ENCODE assay signal across 13 cellular contexts in genomic region chr7:155509725-155510551, GRCh38. TPM values are rescaled to one million over a fixed set of nuclear protein-coding genes. Genes with fewer than 3 reads are reported as not detected.
A peak's percentile ranks its signal among the peaks of the same experiment; 100 is the strongest.
DNase-seq lines count a peak whose midpoint lies in the region; ATAC-seq, FAIRE-seq and TF ChIP-seq lines count a peak whose summit lies in the region.
"Had no signal": no experiment of that assay in that cellular context is flagged by ENCODE, and none has a peak within 500 bp of the region (broad histone marks: within the 10 kb centered on the region; RNA-seq: fewer than 3 reads in every experiment).

No MANE protein-coding gene starts in this region.

- H3K27me3 ChIP-seq in Panc1 (ENCODE audit: control insufficient read depth, insufficient read depth, low read length) (peaks cover 60% of the 10 kb centered on the region), endothelial cell of umbilical vein (ENCODE audit: control insufficient read depth in 2 of 2, insufficient read depth in 2 of 2, low read length in 2 of 2) (peaks cover 45 to 81% of the 10 kb centered on the region in 2 experiments), pancreas (peaks cover 0 to 48% (median 18%) of the 10 kb centered on the region in 4 donors)

- H3K4me3 ChIP-seq in Panc1 (ENCODE audit: low read depth in 2 of 2, low read length in 2 of 2): peak overlapping the region; percentile 48 to 49
- H3K4me3 ChIP-seq in endothelial cell of umbilical vein (replicated peaks in 1 of 3; ENCODE audit: insufficient read depth in 1 of 3, low read depth in 1 of 3, low read length in 3 of 3): no peak overlapping the region
- H3K4me3 ChIP-seq in pancreas: peak overlapping the region in 3 of 4 donors; percentile 29 to 34 (median 30)
- H3K4me3 ChIP-seq: PC-9 had no signal

- H3K9me1 ChIP-seq in endothelial cell of umbilical vein (replicated peaks; ENCODE audit: control insufficient read depth, extremely low read depth, insufficient read depth, low read length): no peaks in the 10 kb centered on the region

- no peak overlapping the region for H3K9ac ChIP-seq in endothelial cell of umbilical vein (replicated peaks; ENCODE audit: extremely low read depth, insufficient read depth, low read length)

- H4K20me1 ChIP-seq in endothelial cell of umbilical vein (replicated peaks; ENCODE audit: control insufficient read depth, extremely low read depth, insufficient read depth, low read length): no peaks in the 10 kb centered on the region

- peak; percentile 22 to 59 for DNase-seq in NCI-H524 (lab: John Stamatoyannopoulos, UW)
- DNase-seq in NCI-H524 treated with DMSO at 0.1 percent for 48 hours (lab: John Stamatoyannopoulos, UW): no peak
- no peak for DNase-seq in Panc1 (ENCODE audit: low read depth, low spot score)
- DNase-seq in endothelial cell of umbilical vein (ENCODE audit: low read depth, low spot score): no peak
- DNase-seq in pancreas: no peak
- DNase-seq in midbrain (lab: John Stamatoyannopoulos, UW): no peak
- no peak for DNase-seq in NCI-H187 (lab: John Stamatoyannopoulos, UW)
- DNase-seq in NCI-H774 (lab: John Stamatoyannopoulos, UW): no peak
- DNase-seq: activated CD4-positive, alpha-beta T cell treated with anti-CD3 and anti-CD28 coated beads, Interleukin-2, amount 50 U/mL, for 48 hours; PC-9 had no signal

- CTCF ChIA-PET in Panc1 (lab: Charles Lee) (no interaction called here), endothelial cell of umbilical vein (lab: Charles Lee) (interaction anchor here (1.3 kb wide), 1 partner anchor 28 kb away, joined by 4 read pairs; no protein-coding TSS in a partner anchor)

- in situ Hi-C loops in Panc1 (cut with HindIII; ENCODE audit: low pct_unique_long_range_greater_than_20kb, low sequenced_read_pairs): no loop called here

- BruUV-seq in Panc1 (replicated peaks; lab: Mats Ljungman, UMichigan) (no TSS peak), endothelial cell of umbilical vein (replicated peaks; lab: Mats Ljungman, UMichigan) (no TSS peak)

- no peak for TF ChIP-seq POLR2A in endothelial cell of umbilical vein (IDR thresholded peaks at IDR 0.05; ENCODE audit: low read depth, low read length)

- H3K36me3 ChIP-seq in Panc1 (ENCODE audit: control insufficient read depth, insufficient read depth, low read length): no peaks in the 10 kb centered on the region
- no peaks in the 10 kb centered on the region for H3K36me3 ChIP-seq in endothelial cell of umbilical vein (ENCODE audit: control insufficient read depth in 2 of 2, extremely low read depth in 1 of 2, insufficient read depth in 2 of 2, low read length in 2 of 2)
- no peaks in the 10 kb centered on the region for H3K36me3 ChIP-seq in pancreas
- H3K36me3 ChIP-seq: tibial nerve had no signal

- H2AFZ ChIP-seq in endothelial cell of umbilical vein (ENCODE audit: low read depth, low read length): no peak overlapping the region
- H2AFZ ChIP-seq: PC-9 had no signal

- POLR2A ChIA-PET in Panc1 (lab: Charles Lee): no interaction called here
- POLR2A ChIA-PET in endothelial cell of umbilical vein (lab: Charles Lee): no interaction called here

- peak; percentile 91 for ATAC-seq in Panc1
- peak in 2 of 4 donors; percentile 56 to 79 for ATAC-seq in pancreas

- intact Hi-C loops in Panc1 (cut with micrococcal nuclease; ENCODE audit: unreplicated experiment) (no loop called here), endothelial cell of umbilical vein (cut with micrococcal nuclease) (loop anchor here (5.0 kb wide), 1 partner anchor 48 kb away; no protein-coding TSS in a partner anchor), pancreas (cut with DNase I) (no loop called here)

- no peak overlapping the region for H3K27ac ChIP-seq in Panc1 (ENCODE audit: low read length)
- no peak overlapping the region for H3K27ac ChIP-seq in endothelial cell of umbilical vein (ENCODE audit: insufficient read depth, low read depth, low read length)
- H3K27ac ChIP-seq in pancreas: no peak overlapping the region
- H3K27ac ChIP-seq: PC-9, tibial nerve had no signal

- H3K79me2 ChIP-seq in endothelial cell of umbilical vein (ENCODE audit: control insufficient read depth, insufficient read depth, low read length): no peaks in the 10 kb centered on the region

- H3K4me1 ChIP-seq in Panc1 (ENCODE audit: control insufficient read depth, insufficient read depth, low read length) (no peaks in the 10 kb centered on the region), endothelial cell of umbilical vein (ENCODE audit: control insufficient read depth, extremely low read depth, insufficient read depth, low read length) (no peaks in the 10 kb centered on the region), pancreas (no peaks in the 10 kb centered on the region)

- FAIRE-seq in endothelial cell of umbilical vein (lab: Jason Lieb, UNC) (no peak), pancreas (lab: Jason Lieb, UNC) (no peak)
- FAIRE-seq: colon, GM12891 had no signal

- H3K4me2 ChIP-seq in endothelial cell of umbilical vein (ENCODE audit: insufficient read depth, low read length): no peak overlapping the region
- H3K4me2 ChIP-seq: PC-9 had no signal

- peak; percentile 56 for TF ChIP-seq CTCF in Panc1 (IDR thresholded peaks at IDR 0.05)
- no peak for TF ChIP-seq CTCF in endothelial cell of umbilical vein (IDR thresholded peaks at IDR 0.05; ENCODE audit: extremely low read depth in 1 of 2, insufficient read depth in 1 of 2, low read depth in 1 of 2, low read length in 2 of 2)
- no peak for TF ChIP-seq CTCF in pancreas (IDR thresholded peaks at IDR 0.05)

- WGBS in pancreas, 2 donors: 5% methylated on average over 68 of the region's 68 CpGs

- H3K9me3 ChIP-seq in Panc1 (ENCODE audit: control insufficient read depth, insufficient read depth, low read depth, low read length): no peaks in the 10 kb centered on the region
- no peaks in the 10 kb centered on the region for H3K9me3 ChIP-seq in endothelial cell of umbilical vein (replicated peaks; ENCODE audit: control insufficient read depth, insufficient read depth, low read length)
- H3K9me3 ChIP-seq in pancreas: no peaks in the 10 kb centered on the region
- H3K9me3 ChIP-seq: tibial nerve had no signal

- dilution Hi-C loops in endothelial cell of umbilical vein (cut with MboI; ENCODE audit: extremely low pct_ligation_motif_present, low sequenced_read_pairs): no loop called here

TF ChIP-seq in endothelial cell of umbilical vein, 7 proteins besides CTCF, POLR2A, EP300 and RAD21:
- TF ChIP-seq JUN (IDR thresholded peaks at IDR 0.05; ENCODE audit: borderline replicate concordance, insufficient read depth, insufficient read length, low read depth) (no peak), EZH2 (IDR thresholded peaks at IDR 0.05; ENCODE audit: borderline replicate concordance, low read depth, low read length, severe bottlenecking) (peak; percentile 32), MAX (IDR thresholded peaks at IDR 0.05; ENCODE audit: insufficient read depth, insufficient read length) (no peak), MYC (IDR thresholded peaks at IDR 0.05; ENCODE audit: low read depth, low read length) (no peak)

RNA-seq across cellular contexts. Expression of gene CNPY1, which starts 36.4 kb away (rescaled TPM):
- not detected for total RNA-seq in Panc1 (2021; ENCODE audit: unreplicated experiment)
- polyA plus RNA-seq in Panc1 (2012; ENCODE audit: insufficient read length): not detected
- total RNA-seq in endothelial cell of umbilical vein: not detected in 2 replicates
- not detected in 2 replicates for polyA plus RNA-seq in endothelial cell of umbilical vein
- not detected in 2 replicates for polyA plus RNA-seq in endothelial cell of umbilical vein (2011; cell fraction: cytosol; rRNA removed)
- polyA plus RNA-seq in endothelial cell of umbilical vein (2011; cell fraction: nucleus; rRNA removed): not detected in 2 replicates
- polyA plus RNA-seq in endothelial cell of umbilical vein (2012): not detected in 2 replicates
- not detected in 2 replicates for polyA minus RNA-seq in endothelial cell of umbilical vein
- not detected for polyA minus RNA-seq in endothelial cell of umbilical vein (2011; cell fraction: cytosol; rRNA and poly(A)+ RNA removed)
- not detected in 2 replicates for polyA minus RNA-seq in endothelial cell of umbilical vein (2011; cell fraction: nucleus; rRNA and poly(A)+ RNA removed)
- not detected for total RNA-seq in pancreas
- polyA plus RNA-seq in pancreas: not detected
- total RNA-seq: PC-9 had no signal

RNA-seq across cellular contexts. Expression of gene EN2, which starts 52.0 kb away (rescaled TPM):
- total RNA-seq in Panc1 (2021; ENCODE audit: unreplicated experiment) (1.5 TPM), endothelial cell of umbilical vein (not detected in 2 replicates), pancreas (not detected)
- polyA plus RNA-seq in Panc1 (2012; ENCODE audit: insufficient read length): 1.4 TPM
- polyA plus RNA-seq in endothelial cell of umbilical vein (not detected in 2 replicates), pancreas (not detected)
- polyA plus RNA-seq in endothelial cell of umbilical vein (2011; cell fraction: cytosol; rRNA removed): not detected in 2 replicates
- not detected in 2 replicates for polyA plus RNA-seq in endothelial cell of umbilical vein (2011; cell fraction: nucleus; rRNA removed)
- not detected in 2 replicates for polyA plus RNA-seq in endothelial cell of umbilical vein (2012)
- polyA minus RNA-seq in endothelial cell of umbilical vein: not detected in 2 replicates
- polyA minus RNA-seq in endothelial cell of umbilical vein (2011; cell fraction: cytosol; rRNA and poly(A)+ RNA removed): not detected
- polyA minus RNA-seq in endothelial cell of umbilical vein (2011; cell fraction: nucleus; rRNA and poly(A)+ RNA removed): not detected in 2 replicates
- total RNA-seq: PC-9 had no signal

Comparison
In these comparisons a context has a peak if more than half of its experiments do, and no peak if none do; other contexts are left out.
1. DNase-seq: peak in NCI-H524 (2 of 2); none in NCI-H524 treated with DMSO at 0.1 percent for 48 hours (single experiment), Panc1 (single experiment), endothelial cell of umbilical vein (single experiment), pancreas (0 of 6), midbrain (single experiment), NCI-H187 (0 of 2) and NCI-H774 (single experiment).
2. H3K4me3 ChIP-seq: peak in Panc1 (2 of 2) and pancreas (3 of 4); none in endothelial cell of umbilical vein (0 of 3).